ENCODE assay signal across 23 cellular contexts in the genomic region with DNA sequence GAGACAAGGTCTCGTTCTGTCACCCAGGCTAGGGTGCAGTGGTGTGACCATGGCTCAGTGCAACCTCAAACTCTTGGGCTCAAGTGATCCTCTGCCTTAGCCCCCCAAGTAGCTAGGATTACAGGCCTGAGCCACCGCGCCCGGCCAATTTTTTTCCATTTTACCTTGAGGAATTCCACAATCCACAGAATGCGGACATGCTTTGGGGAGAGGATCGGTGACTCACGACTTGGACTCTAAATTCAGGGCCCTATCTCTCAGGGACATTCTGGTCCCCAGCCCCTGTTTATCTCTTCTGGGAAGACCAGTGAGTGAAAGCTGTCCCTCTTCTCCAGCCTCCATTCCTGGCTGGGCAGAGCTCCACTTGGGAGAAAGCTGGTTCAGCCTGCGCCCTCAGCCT. TPM values are rescaled to one million over a fixed set of nuclear protein-coding genes. Genes with fewer than 3 reads are reported as not detected.
DNase-seq lines count a peak whose midpoint lies in the region; ATAC-seq and TF ChIP-seq lines count a peak whose summit lies in the region.
"Had no signal": no experiment of that assay in that cellular context is flagged by ENCODE, and none has a peak within 500 bp of the region (broad histone marks: within the 10 kb centered on the region; RNA-seq: fewer than 3 reads in every experiment).

No MANE protein-coding gene starts in this region.

- 93 to 95% methylated on average over 5 to 8 of the region's 8 CpGs for WGBS in endodermal cell (ENCODE audit: insufficient coverage in 1 of 2, insufficient read length in 1 of 2), 2 experiments

- H3K27ac ChIP-seq in BLaER1 treated with 17β-estradiol and CSF1 and Interleukin-3, amounts not matched to agents 10 nM and 100 nM, result no peak overlapping the region
- H3K27ac ChIP-seq in Panc1 (ENCODE audit: low read length), result peak overlapping the region; percentile 93
- no peak overlapping the region for H3K27ac ChIP-seq in endodermal cell (ENCODE audit: low read depth, low read length)
- H3K27ac ChIP-seq in OCI-LY7 (ENCODE audit: low read depth, low read length, poor library complexity, severe bottlenecking), result no peak overlapping the region

- H3K27me3 ChIP-seq in BLaER1 treated with 17β-estradiol and CSF1 and Interleukin-3, amounts not matched to agents 10 nM and 100 nM, result peaks cover 0 to 33% (median 11%) of the 10 kb centered on the region in 11 experiments; a peak in 15 of 22 replicates
- H3K27me3 ChIP-seq in Panc1 (ENCODE audit: control insufficient read depth, insufficient read depth, low read length) (no peaks in the 10 kb centered on the region), endodermal cell (ENCODE audit: control insufficient read depth, insufficient read depth, low read length, poor library complexity, severe bottlenecking) (no peaks in the 10 kb centered on the region)

- TF ChIP-seq CTCF in Panc1 (IDR thresholded peaks at IDR 0.05) (no peak), endodermal cell (conservative IDR thresholded peaks at IDR 0.05) (no peak), glutamatergic neuron (IDR thresholded peaks at IDR 0.05; ENCODE audit: partially characterized antibody, unreplicated experiment) (no peak), OCI-LY7 (conservative IDR thresholded peaks at IDR 0.05; ENCODE audit: low read length) (no peak)

- H3K4me3 Mint-ChIP-seq in endodermal cell (no peak overlapping the region), glutamatergic neuron (ENCODE audit: unreplicated experiment) (no peak overlapping the region)
- no peak overlapping the region for H3K4me3 Mint-ChIP-seq in stimulated activated effector memory CD8-positive, alpha-beta T cell treated with anti-CD3 and anti-CD28 coated beads, Interleukin-12 subunit alpha, Interleukin-12 subunit beta, amount 100 ng/mL, for 72 hours
- H3K4me3 Mint-ChIP-seq: CD4-positive, alpha-beta T cell had no signal

- no peak for DNase-seq in Panc1 (ENCODE audit: low read depth, low spot score)
- DNase-seq in endodermal cell, result no peak
- DNase-seq in stimulated activated effector memory CD8-positive, alpha-beta T cell treated with anti-CD3 and anti-CD28 coated beads, Interleukin-12 subunit alpha, Interleukin-12 subunit beta, amount 100 ng/mL, for 72 hours (ENCODE audit: low spot score in 2 of 2), result no peak
- no peak for DNase-seq in glutamatergic neuron
- DNase-seq in OCI-LY7 (ENCODE audit: low spot score), result no peak
- DNase-seq: ACHN; AML-193; CD4-positive, alpha-beta T cell; DMS79 treated with DMSO at 0.1 percent for 48 hours; GOT3; KG1; MM.1S; NCI-H1417; NCI-H2029; NCI-H2171; NCI-H446 treated with DMSO at 0.1 percent for 48 hours; PC-3; Right ventricle myocardium superior; T-cell had no signal

- POLR2A ChIA-PET in Panc1 (lab: Charles Lee), result no interaction called here
- POLR2A ChIA-PET in OCI-LY7 (lab: Charles Lee), result no interaction called here

- H3K36me3 Mint-ChIP-seq in endodermal cell (ENCODE audit: low read depth) (no peaks in the 10 kb centered on the region), glutamatergic neuron (ENCODE audit: unreplicated experiment) (no peaks in the 10 kb centered on the region)
- no peaks in the 10 kb centered on the region for H3K36me3 Mint-ChIP-seq in stimulated activated effector memory CD8-positive, alpha-beta T cell treated with anti-CD3 and anti-CD28 coated beads, Interleukin-12 subunit alpha, Interleukin-12 subunit beta, amount 100 ng/mL, for 72 hours
- H3K36me3 Mint-ChIP-seq: T-cell had no signal

- CTCF ChIA-PET in Panc1 (lab: Charles Lee) (no interaction called here), OCI-LY7 (lab: Charles Lee; ENCODE audit: unreplicated experiment) (no interaction called here)

- peaks cover 0 to 14% (median 0%) of the 10 kb centered on the region in 11 experiments; a peak in 3 of 22 replicates for H4K20me1 ChIP-seq in BLaER1 treated with 17β-estradiol and CSF1 and Interleukin-3, amounts not matched to agents 10 nM and 100 nM
- no peaks in the 10 kb centered on the region for H4K20me1 ChIP-seq in OCI-LY7 (ENCODE audit: insufficient read depth, low read length)

- H3K4me2 ChIP-seq in BLaER1 treated with 17β-estradiol and CSF1 and Interleukin-3, amounts not matched to agents 10 nM and 100 nM, result peak overlapping the region in 9 of 11 experiments; percentile 60 to 97 (median 91); a peak in 18 of 22 replicates
- no peak overlapping the region for H3K4me2 ChIP-seq in OCI-LY7 (ENCODE audit: low read length)

- H3K9ac ChIP-seq in BLaER1 treated with 17β-estradiol and CSF1 and Interleukin-3, amounts not matched to agents 10 nM and 100 nM, result no peak overlapping the region
- no peak overlapping the region for H3K9ac ChIP-seq in endodermal cell (ENCODE audit: extremely low read depth, low read length, poor library complexity, severe bottlenecking)

- peak overlapping the region; percentile 44 for H3K27ac Mint-ChIP-seq in endodermal cell
- H3K27ac Mint-ChIP-seq in stimulated activated effector memory CD8-positive, alpha-beta T cell treated with anti-CD3 and anti-CD28 coated beads, Interleukin-12 subunit alpha, Interleukin-12 subunit beta, amount 100 ng/mL, for 72 hours, result peak overlapping the region; percentile 54
- H3K27ac Mint-ChIP-seq in glutamatergic neuron (ENCODE audit: unreplicated experiment), result no peak overlapping the region
- H3K27ac Mint-ChIP-seq: CD4-positive, alpha-beta T cell; T-cell had no signal

- peaks cover 47 to 93% (median 88%) of the 10 kb centered on the region in 10 experiments for H3K4me1 ChIP-seq in BLaER1 treated with 17β-estradiol and CSF1 and Interleukin-3, amounts not matched to agents 10 nM and 100 nM
- H3K4me1 ChIP-seq in Panc1 (ENCODE audit: control insufficient read depth, insufficient read depth, low read length) (peaks cover 53% of the 10 kb centered on the region), endodermal cell (ENCODE audit: control insufficient read depth, insufficient read depth, low read length) (no peaks in the 10 kb centered on the region), OCI-LY7 (ENCODE audit: insufficient read depth, low read length, poor library complexity, severe bottlenecking) (peaks cover 22% of the 10 kb centered on the region)

- H3K9me3 ChIP-seq in BLaER1 treated with 17β-estradiol and CSF1 and Interleukin-3, amounts not matched to agents 10 nM and 100 nM (replicated peaks in 1 of 11), result no peaks in the 10 kb centered on the region
- H3K9me3 ChIP-seq in Panc1 (ENCODE audit: control insufficient read depth, insufficient read depth, low read depth, low read length) (no peaks in the 10 kb centered on the region), endodermal cell (ENCODE audit: control insufficient read depth, low read length) (no peaks in the 10 kb centered on the region), OCI-LY7 (ENCODE audit: low read length) (no peaks in the 10 kb centered on the region)

- no peaks in the 10 kb centered on the region for H3K36me3 ChIP-seq in BLaER1 treated with 17β-estradiol and CSF1 and Interleukin-3, amounts not matched to agents 10 nM and 100 nM
- H3K36me3 ChIP-seq in Panc1 (ENCODE audit: control insufficient read depth, insufficient read depth, low read length) (no peaks in the 10 kb centered on the region), endodermal cell (ENCODE audit: control insufficient read depth, insufficient read depth, low read length) (no peaks in the 10 kb centered on the region), OCI-LY7 (ENCODE audit: insufficient read depth, low read length) (no peaks in the 10 kb centered on the region)

- in situ Hi-C loops in Panc1 (cut with HindIII; ENCODE audit: low pct_unique_long_range_greater_than_20kb, low sequenced_read_pairs), result no loop called here

- no peaks in the 10 kb centered on the region for H3K9me2 ChIP-seq in OCI-LY7 (ENCODE audit: insufficient read depth, low read length)

- ATAC-seq in Panc1, result no peak
- ATAC-seq in stimulated activated effector memory CD8-positive, alpha-beta T cell treated with anti-CD3 and anti-CD28 coated beads, Interleukin-12 subunit alpha, Interleukin-12 subunit beta, amount 100 ng/mL, for 72 hours, result no peak
- ATAC-seq in GM19328 (IDR thresholded peaks at IDR 0.05; ENCODE audit: unreplicated experiment), result no peak
- ATAC-seq: GM12878, PC-3, T-cell had no signal

- intact Hi-C loops in Panc1 (cut with micrococcal nuclease; ENCODE audit: unreplicated experiment) (no loop called here), OCI-LY7 (cut with micrococcal nuclease; ENCODE audit: unreplicated experiment) (no loop called here)

- no peak overlapping the region for H2AFZ ChIP-seq in OCI-LY7 (ENCODE audit: low read length)

- H3K4me3 ChIP-seq in BLaER1 treated with 17β-estradiol and CSF1 and Interleukin-3, amounts not matched to agents 10 nM and 100 nM, result no peak overlapping the region
- H3K4me3 ChIP-seq in Panc1 (ENCODE audit: low read depth in 2 of 2, low read length in 2 of 2) (no peak overlapping the region), endodermal cell (ENCODE audit: low read length) (no peak overlapping the region), OCI-LY7 (ENCODE audit: low read depth, low read length, poor library complexity, severe bottlenecking) (no peak overlapping the region)
- H3K4me3 ChIP-seq: GM12878, SK-N-MC had no signal

- H3K4me1 Mint-ChIP-seq in endodermal cell, result peaks cover 14% of the 10 kb centered on the region
- H3K4me1 Mint-ChIP-seq in stimulated activated effector memory CD8-positive, alpha-beta T cell treated with anti-CD3 and anti-CD28 coated beads, Interleukin-12 subunit alpha, Interleukin-12 subunit beta, amount 100 ng/mL, for 72 hours, result peaks cover 69% of the 10 kb centered on the region
- H3K4me1 Mint-ChIP-seq in glutamatergic neuron (ENCODE audit: low read depth, unreplicated experiment), result peaks cover 2% of the 10 kb centered on the region

- no peaks in the 10 kb centered on the region for H3K9me3 Mint-ChIP-seq in endodermal cell
- no peaks in the 10 kb centered on the region for H3K9me3 Mint-ChIP-seq in stimulated activated effector memory CD8-positive, alpha-beta T cell treated with anti-CD3 and anti-CD28 coated beads, Interleukin-12 subunit alpha, Interleukin-12 subunit beta, amount 100 ng/mL, for 72 hours
- H3K9me3 Mint-ChIP-seq in glutamatergic neuron (ENCODE audit: unreplicated experiment), result peaks cover 7% of the 10 kb centered on the region
- H3K9me3 Mint-ChIP-seq: CD4-positive, alpha-beta T cell; T-cell had no signal

- no TSS peak for BruUV-seq in Panc1 (replicated peaks; lab: Mats Ljungman, UMichigan)
- no TSS peak for BruUV-seq in OCI-LY7 (replicated peaks; lab: Mats Ljungman, UMichigan)

- H3K27me3 Mint-ChIP-seq in endodermal cell (ENCODE audit: insufficient read depth), result no peaks in the 10 kb centered on the region
- H3K27me3 Mint-ChIP-seq in glutamatergic neuron (ENCODE audit: unreplicated experiment), result peaks cover 5% of the 10 kb centered on the region

- H3K79me2 ChIP-seq in OCI-LY7 (ENCODE audit: insufficient read depth, low read depth, low read length), result no peaks in the 10 kb centered on the region

RNA-seq across cellular contexts. Expression of a gene that starts 5.2 kb away (rescaled TPM):
- total RNA-seq in Panc1 (2021; ENCODE audit: unreplicated experiment), result 2.3 TPM
- 2.6 TPM for polyA plus RNA-seq in Panc1 (2012; ENCODE audit: insufficient read length)
- under 1 TPM in 1 of 2 donors, not detected in 1; 0.13 TPM for total RNA-seq in endodermal cell
- polyA plus RNA-seq in endodermal cell (2013, experiment 1 of 2), result 0.07 TPM
- not detected for polyA plus RNA-seq in endodermal cell (2013, experiment 2 of 2)
- not detected for total RNA-seq in glutamatergic neuron (ENCODE audit: unreplicated experiment)
- not detected in 2 replicates for total RNA-seq in OCI-LY7 (2014; rRNA removed; shearing (Covaris generic))
- not detected in 2 replicates for total RNA-seq in OCI-LY7 (2022)
- total RNA-seq: CD4-positive, alpha-beta T cell; GM12878; Right ventricle myocardium superior; T-cell had no signal

RNA-seq across cellular contexts. Expression of a gene that starts 38.7 kb away (rescaled TPM):
- 3.4 TPM for total RNA-seq in Panc1 (2021; ENCODE audit: unreplicated experiment)
- polyA plus RNA-seq in Panc1 (2012; ENCODE audit: insufficient read length), result 4.4 TPM
- under 1 TPM; 0.29 to 0.33 TPM for total RNA-seq in endodermal cell
- 0.61 TPM for polyA plus RNA-seq in endodermal cell (2013, experiment 1 of 2)
- 0.70 TPM for polyA plus RNA-seq in endodermal cell (2013, experiment 2 of 2)
- not detected for total RNA-seq in glutamatergic neuron (ENCODE audit: unreplicated experiment)
- total RNA-seq in OCI-LY7 (2014; rRNA removed; shearing (Covaris generic)), result not detected in 2 replicates
- total RNA-seq in OCI-LY7 (2022), result not detected in 2 replicates
- total RNA-seq: CD4-positive, alpha-beta T cell; GM12878; Right ventricle myocardium superior; T-cell had no signal
